Comparison of ENCODE assay signal across 15 cellular contexts in genomic region chr9:2991292-2991691, GRCh38.
DNase-seq lines count a peak whose midpoint lies in the region; ATAC-seq, FAIRE-seq and TF ChIP-seq lines count a peak whose summit lies in the region.
"Had no signal": no experiment of that assay in that cellular context is flagged by ENCODE, and none has a peak within 500 bp of the region (broad histone marks: within the 10 kb centered on the region; RNA-seq: fewer than 3 reads in every experiment).

No MANE protein-coding gene starts in this region.

- no peak overlapping the region for H3K9ac ChIP-seq in IMR-90 (ENCODE audit: low read depth, low read length)

- dilution Hi-C loops in IMR-90 (cut with HindIII; ENCODE audit: low sequenced_read_pairs, unreplicated experiment) = no loop called here

- no peaks in the 10 kb centered on the region for H3K36me3 ChIP-seq in BJ (ENCODE audit: control insufficient read depth, insufficient read depth, low read length)
- H3K36me3 ChIP-seq in IMR-90 (ENCODE audit: control insufficient read depth, insufficient read depth, low read length) = no peaks in the 10 kb centered on the region
- H3K36me3 ChIP-seq: neutrophil had no signal

- no peak for TF ChIP-seq RAD21 in IMR-90 (IDR thresholded peaks at IDR 0.05; ENCODE audit: low read length)

- no peak overlapping the region for H3K56ac ChIP-seq in IMR-90 (ENCODE audit: extremely low read depth, insufficient read depth, low read length)

- POLR2A ChIA-PET in BJ (lab: Charles Lee) (no interaction called here), IMR-90 (lab: Charles Lee; ENCODE audit: unreplicated experiment) (no interaction called here)

- 0 out of 2 replicates have a peak, but pooled peaks have one; percentile 30 for TF ChIP-seq CTCF in BJ (IDR thresholded peaks at IDR 0.05; ENCODE audit: insufficient read depth, low read depth, low read length)
- peak; percentile 20; the same call in 1 of the 2 replicates for TF ChIP-seq CTCF in IMR-90 (conservative IDR thresholded peaks at IDR 0.05; ENCODE audit: low read depth, low read length)
- peak; percentile 70 for TF ChIP-seq CTCF in VCaP (conservative IDR thresholded peaks at IDR 0.05)
- TF ChIP-seq CTCF in foreskin keratinocyte (conservative IDR thresholded peaks at IDR 0.05) = peak; percentile 29

- H3K4me3 ChIP-seq in BJ (ENCODE audit: low read depth, low read length) (no peak overlapping the region), IMR-90 (ENCODE audit: insufficient read depth, low read depth, low read length) (no peak overlapping the region)

- no peak overlapping the region for H2BK15ac ChIP-seq in IMR-90 (ENCODE audit: low read depth, low read length)

- H3K9me1 ChIP-seq in IMR-90 (ENCODE audit: insufficient read depth, low read length) = no peaks in the 10 kb centered on the region

- H3K4ac ChIP-seq in IMR-90 (ENCODE audit: low read depth, low read length) = no peak overlapping the region

- no peaks in the 10 kb centered on the region for H3K9me3 ChIP-seq in IMR-90 (ENCODE audit: control insufficient read depth, insufficient read depth, low read length)
- H3K9me3 ChIP-seq: neutrophil had no signal

- DNase-seq in BJ (ENCODE audit: low read depth) (no peak), IMR-90 (no peak), foreskin keratinocyte (no peak), GM12891 (ENCODE audit: insufficient read length, low spot score) (no peak)
- DNase-seq: activated CD4-positive, alpha-beta memory T cell treated with anti-CD3 and anti-CD28 coated beads, Interleukin-2, amount 10 ng/mL, durations not matched to agents 7 days and 5 days; glutamatergic neuron; H7; mesenchymal stem cell; MV-4-11; OCI-M1; stimulated activated CD4-positive, alpha-beta T cell treated with anti-CD3 and anti-CD28 coated beads, Interleukin-2, amount 100 ng/mL, for 48 hours had no signal

- no peak overlapping the region for H2AFZ ChIP-seq in IMR-90 (replicated peaks; ENCODE audit: low read length, poor library complexity)

- no peak overlapping the region for H3K27ac ChIP-seq in IMR-90 (ENCODE audit: insufficient read depth, low read length)
- no peak overlapping the region for H3K27ac ChIP-seq in VCaP
- H3K27ac ChIP-seq in foreskin keratinocyte = no peak overlapping the region
- H3K27ac ChIP-seq: neutrophil had no signal

- no peak overlapping the region for H2BK20ac ChIP-seq in IMR-90 (ENCODE audit: low read depth, low read length)

- H4K20me1 ChIP-seq in IMR-90 (ENCODE audit: insufficient read depth, low read length) = no peaks in the 10 kb centered on the region

- no peak overlapping the region for H2AK5ac ChIP-seq in IMR-90 (ENCODE audit: low read depth, low read length)

- H2BK5ac ChIP-seq in IMR-90 (ENCODE audit: low read depth, low read length, poor library complexity, severe bottlenecking) = no peak overlapping the region

- no peaks in the 10 kb centered on the region for H3K79me1 ChIP-seq in IMR-90 (ENCODE audit: low read depth in 1 of 2, low read length in 2 of 2)

- intact Hi-C loops in IMR-90 (cut with micrococcal nuclease) = no loop called here

- H4K91ac ChIP-seq in IMR-90 (ENCODE audit: insufficient read depth, low read depth, low read length) = no peak overlapping the region

- no peak overlapping the region for H3K23ac ChIP-seq in IMR-90 (ENCODE audit: low read depth, low read length)

- TF ChIP-seq POLR2A in IMR-90 (IDR thresholded peaks at IDR 0.05; ENCODE audit: low read depth, low read length) = no peak
- no peak for TF ChIP-seq POLR2A in GM12891 (IDR thresholded peaks at IDR 0.05; ENCODE audit: low read depth, low read length)

- H4K8ac ChIP-seq in IMR-90 (ENCODE audit: low read depth in 2 of 2, low read length in 2 of 2) = no peak overlapping the region

- FAIRE-seq in GM12891 (lab: Jason Lieb, UNC) = no peak

- in situ Hi-C loops in IMR-90 (cut with MboI; ENCODE audit: low sequenced_read_pairs) = no loop called here

- no peak overlapping the region for H3K14ac ChIP-seq in IMR-90 (replicated peaks; ENCODE audit: low read depth, low read length)

- no peak for ATAC-seq in IMR-90 (ENCODE audit: low read depth)
- ATAC-seq in foreskin keratinocyte = no peak
- ATAC-seq in HG03378 (IDR thresholded peaks at IDR 0.05; ENCODE audit: unreplicated experiment) = no peak
- no peak for ATAC-seq in GM19467 (IDR thresholded peaks at IDR 0.05; ENCODE audit: unreplicated experiment)

- no peak overlapping the region for H2BK120ac ChIP-seq in IMR-90 (ENCODE audit: low read depth, low read length)

- no TSS peak for BruUV-seq in IMR-90 (replicated peaks; lab: Mats Ljungman, UMichigan)

- H4K5ac ChIP-seq in IMR-90 (ENCODE audit: low read depth, low read length) = no peak overlapping the region

- no peak overlapping the region for H3K4me2 ChIP-seq in IMR-90 (ENCODE audit: low read depth, low read length)

- H3K4me1 ChIP-seq in IMR-90 (ENCODE audit: control insufficient read depth, insufficient read depth, low read length) (no peaks in the 10 kb centered on the region), foreskin keratinocyte (no peaks in the 10 kb centered on the region)

- H3K27me3 ChIP-seq in BJ (ENCODE audit: control insufficient read depth, insufficient read depth, low read length) = no peaks in the 10 kb centered on the region
- peaks cover 3% of the 10 kb centered on the region; the same call in 1 of the 2 replicates for H3K27me3 ChIP-seq in IMR-90 (ENCODE audit: control insufficient read depth, insufficient read depth, low read length)
- H3K27me3 ChIP-seq in foreskin keratinocyte = no peaks in the 10 kb centered on the region
- H3K27me3 ChIP-seq: neutrophil had no signal

- no peak overlapping the region for H2AK9ac ChIP-seq in IMR-90 (replicated peaks; ENCODE audit: low read depth, low read length, poor library complexity)

- CTCF ChIA-PET in BJ (lab: Yijun Ruan, JAX) (interaction anchor here (0.6 kb wide), 1 partner anchor 36 kb away, joined by 3 read pairs; no protein-coding TSS in a partner anchor), IMR-90 (lab: Yijun Ruan, JAX) (no interaction called here)

- H3K18ac ChIP-seq in IMR-90 (ENCODE audit: low read depth, low read length) = no peak overlapping the region

TF ChIP-seq in IMR-90, 13 proteins besides CTCF, POLR2A, EP300 and RAD21 (continues in another document):
- TF ChIP-seq RFX5 (IDR thresholded peaks at IDR 0.05; ENCODE audit: low read depth, low read length) = no peak
- TF ChIP-seq, protein P1, sequence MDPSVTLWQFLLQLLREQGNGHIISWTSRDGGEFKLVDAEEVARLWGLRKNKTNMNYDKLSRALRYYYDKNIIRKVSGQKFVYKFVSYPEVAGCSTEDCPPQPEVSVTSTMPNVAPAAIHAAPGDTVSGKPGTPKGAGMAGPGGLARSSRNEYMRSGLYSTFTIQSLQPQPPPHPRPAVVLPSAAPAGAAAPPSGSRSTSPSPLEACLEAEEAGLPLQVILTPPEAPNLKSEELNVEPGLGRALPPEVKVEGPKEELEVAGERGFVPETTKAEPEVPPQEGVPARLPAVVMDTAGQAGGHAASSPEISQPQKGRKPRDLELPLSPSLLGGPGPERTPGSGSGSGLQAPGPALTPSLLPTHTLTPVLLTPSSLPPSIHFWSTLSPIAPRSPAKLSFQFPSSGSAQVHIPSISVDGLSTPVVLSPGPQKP (IDR thresholded peaks at IDR 0.05; ENCODE audit: borderline replicate concordance, low read depth, low read length) = no peak
- no peak for TF ChIP-seq USF2 (IDR thresholded peaks at IDR 0.05; ENCODE audit: low read depth, low read length)
- TF ChIP-seq CHD1 (IDR thresholded peaks at IDR 0.05; ENCODE audit: low read depth, low read length) = no peak
- no peak for TF ChIP-seq MAFK (IDR thresholded peaks at IDR 0.05; ENCODE audit: low read depth, low read length)
- TF ChIP-seq SMC3 (IDR thresholded peaks at IDR 0.05; ENCODE audit: low read depth, low read length) = no peak
- TF ChIP-seq CEBPB (IDR thresholded peaks at IDR 0.05; ENCODE audit: low read depth, low read length) = no peak
- no peak for TF ChIP-seq BHLHE40 (IDR thresholded peaks at IDR 0.05; ENCODE audit: low read depth, low read length)
- TF ChIP-seq FOS (IDR thresholded peaks at IDR 0.05; ENCODE audit: low read depth, low read length) = no peak

TF ChIP-seq in GM12891, 5 proteins besides CTCF, POLR2A, EP300 and RAD21:
- TF ChIP-seq POU2F2 (IDR thresholded peaks at IDR 0.05; ENCODE audit: low read depth, low read length) = no peak
- TF ChIP-seq POLR2AphosphoS5 (IDR thresholded peaks at IDR 0.05; ENCODE audit: low read depth, low read length) = no peak
- no peak for TF ChIP-seq PAX5 (IDR thresholded peaks at IDR 0.05; ENCODE audit: insufficient read depth, low read length, severe bottlenecking)
- TF ChIP-seq SPI1 (IDR thresholded peaks at IDR 0.05; ENCODE audit: low read depth, low read length) = no peak
- TF ChIP-seq TAF1 (IDR thresholded peaks at IDR 0.05; ENCODE audit: low read depth, low read length) = no peak

Comparison
In these comparisons a context has a peak if more than half of its experiments do, and no peak if none do; other contexts are left out.
1. CTCF ChIP-seq: peak in every context shown above with its lines; median percentile 70 in VCaP; 30 in BJ; 29 in foreskin keratinocyte; 20 in IMR-90.